ENCODE assay signal across 30 cellular contexts in the genomic region with DNA sequence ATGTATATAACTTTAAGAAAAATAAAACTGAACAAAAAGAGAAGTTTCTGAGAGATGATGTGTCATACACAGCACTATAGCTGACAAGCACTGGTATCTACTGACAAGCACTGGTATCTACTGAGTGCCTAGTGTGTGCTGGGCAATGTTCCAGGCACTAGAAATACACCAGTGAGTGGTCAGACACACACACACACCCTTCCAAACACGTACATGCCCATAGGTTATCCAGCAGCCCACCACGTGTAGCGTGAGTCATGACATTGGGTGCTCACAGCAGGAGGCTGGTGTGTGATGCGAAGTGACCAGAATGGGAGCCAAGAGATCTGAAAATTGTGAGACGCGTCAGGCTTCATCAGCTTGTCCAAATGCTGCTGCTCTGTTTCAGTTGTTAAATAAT. TPM values are rescaled to one million over a fixed set of nuclear protein-coding genes. Genes with fewer than 3 reads are reported as not detected.
DNase-seq lines count a peak whose midpoint lies in the region; ATAC-seq, FAIRE-seq and TF ChIP-seq lines count a peak whose summit lies in the region.
"Had no signal": no experiment of that assay in that cellular context is flagged by ENCODE, and none has a peak within 500 bp of the region (broad histone marks: within the 10 kb centered on the region; RNA-seq: fewer than 3 reads in every experiment).

No MANE protein-coding gene starts in this region.

- no peak for FAIRE-seq in A549 (lab: Jason Lieb, UNC)
- FAIRE-seq: D721Med had no signal

- CTCF ChIA-PET in A549 (lab: Yijun Ruan, JAX): interaction anchor here (1.2 kb wide), 1 partner anchor 56 kb away, joined by 3 read pairs; no protein-coding TSS in a partner anchor
- CTCF ChIA-PET in HEK293 (lab: Yijun Ruan, JAX): interaction anchor here (0.6 to 2.3 kb wide), 3 partner anchors 16 to 108 kb away, joined by 3 to 15 read pairs (median 3); no protein-coding TSS in a partner anchor

- TF ChIP-seq POLR2A in A549 (IDR thresholded peaks at IDR 0.05; ENCODE audit: low read length): no peak

- no peak for TF ChIP-seq CTCF in A549 (IDR thresholded peaks at IDR 0.05)
- no peak for TF ChIP-seq CTCF in HEK293 (tag by site-specific recombination; IDR thresholded peaks at IDR 0.05)
- no peak for TF ChIP-seq CTCF in fibroblast of pulmonary artery (IDR thresholded peaks at IDR 0.05; ENCODE audit: low read length, missing control alignments)
- TF ChIP-seq CTCF in GM13976 (IDR thresholded peaks at IDR 0.05; ENCODE audit: borderline replicate concordance, control extremely low read depth, extremely low read depth, insufficient read depth, missing control alignments): no peak

- H3K9me3 ChIP-seq in A549 (no peaks in the 10 kb centered on the region), HEK293 (ENCODE audit: control insufficient read depth, insufficient read depth, low read depth, low read length) (no peaks in the 10 kb centered on the region)
- H3K9me3 ChIP-seq: BLaER1 treated with 17β-estradiol and CSF1 and Interleukin-3, amounts not matched to agents 10 nM and 100 nM; heart right ventricle; testis; uterus had no signal

- H3K4me2 ChIP-seq in A549: peak overlapping the region; percentile 36
- H3K4me2 ChIP-seq: BLaER1 treated with 17β-estradiol and CSF1 and Interleukin-3, amounts not matched to agents 10 nM and 100 nM had no signal

- ATAC-seq in A549: peak; percentile 65 to 80
- ATAC-seq: activated naive CD4-positive, alpha-beta T cell treated with anti-CD3 and anti-CD28 coated beads, Interleukin-2, amount 50 U/mL, for 72 hours; activated T-helper 17 cell treated with anti-CD3 and anti-CD28 coated beads, Interleukin-2, amount 50 U/mL, for 72 hours; heart right ventricle; SK-N-SH treated with all-trans-retinoic acid at 6 μM for 48 hours had no signal

- no peak for TF ChIP-seq RAD21 in A549 (conservative IDR thresholded peaks at IDR 0.05 in 1 of 2, IDR thresholded peaks at IDR 0.05 in 1 of 2)

- peaks cover 8% of the 10 kb centered on the region; the same call in 2 of the 3 replicates for H3K4me1 ChIP-seq in A549
- no peaks in the 10 kb centered on the region for H3K4me1 ChIP-seq in HEK293 (ENCODE audit: control insufficient read depth, insufficient read depth, low read length)
- H3K4me1 ChIP-seq: BLaER1 treated with 17β-estradiol and CSF1 and Interleukin-3, amounts not matched to agents 10 nM and 100 nM; heart right ventricle; testis; uterus had no signal

- no peaks in the 10 kb centered on the region for H3K36me3 ChIP-seq in HEK293 (ENCODE audit: control insufficient read depth in 2 of 2, insufficient read depth in 1 of 2, low read length in 2 of 2)
- H3K36me3 ChIP-seq: BLaER1 treated with 17β-estradiol and CSF1 and Interleukin-3, amounts not matched to agents 10 nM and 100 nM; heart right ventricle; uterus; WERI-Rb-1 had no signal

- WGBS in A549 (ENCODE audit: missing lambda C conversion rate): 18% methylated on average over 6 of the region's 6 CpGs

- H3K4me3 ChIP-seq in A549 (no peak overlapping the region), HEK293 (ENCODE audit: low read depth, low read length) (no peak overlapping the region), fibroblast of pulmonary artery (replicated peaks; ENCODE audit: low read depth, low read length) (no peak overlapping the region)
- H3K4me3 ChIP-seq: BLaER1 treated with 17β-estradiol and CSF1 and Interleukin-3, amounts not matched to agents 10 nM and 100 nM; dorsolateral prefrontal cortex; heart right ventricle; testis; uterus had no signal

- in situ Hi-C loops in GM13976 (cut with MboI; ENCODE audit: low sequenced_read_pairs, unreplicated experiment): no loop called here

- POLR2A ChIA-PET in A549 (lab: Yijun Ruan, JAX) (no interaction called here), HEK293 (lab: Yijun Ruan, JAX) (no interaction called here)

- no peak overlapping the region for H3K27ac ChIP-seq in A549
- H3K27ac ChIP-seq in HEK293 (ENCODE audit: extremely low read depth, low read depth, low read length): no peak overlapping the region
- H3K27ac ChIP-seq: BLaER1 treated with 17β-estradiol and CSF1 and Interleukin-3, amounts not matched to agents 10 nM and 100 nM; dorsolateral prefrontal cortex; epithelial cell of prostate; heart right ventricle; RWPE1; testis; uterus; WERI-Rb-1 had no signal

- TF ChIP-seq EP300 in A549 (IDR thresholded peaks at IDR 0.05): no peak

- peak; percentile 19 to 31 for DNase-seq in A549 (ENCODE audit: low read depth in 1 of 2, low spot score in 1 of 2)
- DNase-seq in SW480 (ENCODE audit: low spot score): peak; percentile 12
- peak; percentile 7 for DNase-seq in fibroblast of pulmonary artery (ENCODE audit: low read depth)
- no peak for DNase-seq in DMS 273 treated with DMSO at 0.1 percent for 48 hours (lab: John Stamatoyannopoulos, UW)
- no peak for DNase-seq in GM13976 (ENCODE audit: low spot score)
- no peak for DNase-seq in NCI-H510A treated with DMSO at 0.1 percent for 48 hours (lab: John Stamatoyannopoulos, UW)
- no peak for DNase-seq in NAMALWA (ENCODE audit: low spot score)
- DNase-seq: activated CD4-positive, alpha-beta T cell treated with anti-CD3 and anti-CD28 coated beads, Interleukin-2, amount 10 ng/mL, durations not matched to agents 7 days and 5 days; aorta; dorsolateral prefrontal cortex; heart right ventricle; HFFc6; KG1; naive B cell; NCI-H1092 treated with DMSO at 0.1 percent for 48 hours; NCI-H1930; retina; stimulated activated CD4-positive, alpha-beta T cell treated with anti-CD3 and anti-CD28 coated beads, Interleukin-4, amount 100 ng/mL, for 4 hours; stimulated activated naive CD4-positive, alpha-beta T cell treated with Interleukin-2 at 50 U/mL for 16 hours; testis; uterus; WERI-Rb-1 had no signal

TF ChIP-seq in A549, 52 proteins besides CTCF, POLR2A, EP300 and RAD21:
- TF ChIP-seq EHF (CRISPR knock-in tag; IDR thresholded peaks at IDR 0.05): no peak
- TF ChIP-seq KDM5A (IDR thresholded peaks at IDR 0.05): no peak
- TF ChIP-seq ZSCAN20 (CRISPR knock-in tag; IDR thresholded peaks at IDR 0.05): no peak
- TF ChIP-seq, protein P1, sequence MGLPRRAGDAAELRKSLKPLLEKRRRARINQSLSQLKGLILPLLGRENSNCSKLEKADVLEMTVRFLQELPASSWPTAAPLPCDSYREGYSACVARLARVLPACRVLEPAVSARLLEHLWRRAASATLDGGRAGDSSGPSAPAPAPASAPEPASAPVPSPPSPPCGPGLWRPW (IDR thresholded peaks at IDR 0.05): no peak
- TF ChIP-seq, protein P2, sequence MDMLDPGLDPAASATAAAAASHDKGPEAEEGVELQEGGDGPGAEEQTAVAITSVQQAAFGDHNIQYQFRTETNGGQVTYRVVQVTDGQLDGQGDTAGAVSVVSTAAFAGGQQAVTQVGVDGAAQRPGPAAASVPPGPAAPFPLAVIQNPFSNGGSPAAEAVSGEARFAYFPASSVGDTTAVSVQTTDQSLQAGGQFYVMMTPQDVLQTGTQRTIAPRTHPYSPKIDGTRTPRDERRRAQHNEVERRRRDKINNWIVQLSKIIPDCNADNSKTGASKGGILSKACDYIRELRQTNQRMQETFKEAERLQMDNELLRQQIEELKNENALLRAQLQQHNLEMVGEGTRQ (IDR thresholded peaks at IDR 0.05): peak; percentile 44
- no peak for TF ChIP-seq ESRRA (IDR thresholded peaks at IDR 0.05; ENCODE audit: borderline replicate concordance, low read length)
- no peak for TF ChIP-seq EHMT2 (IDR thresholded peaks at IDR 0.05; ENCODE audit: low read depth)
- no peak for TF ChIP-seq FOSL2 (IDR thresholded peaks at IDR 0.05)
- TF ChIP-seq FOSL2 (CRISPR knock-in tag; IDR thresholded peaks at IDR 0.05): 0 out of 2 replicates have a peak, but pooled peaks have one; percentile 16
- TF ChIP-seq, protein P3, sequence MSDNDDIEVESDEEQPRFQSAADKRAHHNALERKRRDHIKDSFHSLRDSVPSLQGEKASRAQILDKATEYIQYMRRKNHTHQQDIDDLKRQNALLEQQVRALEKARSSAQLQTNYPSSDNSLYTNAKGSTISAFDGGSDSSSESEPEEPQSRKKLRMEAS (IDR thresholded peaks at IDR 0.05): 0 out of 2 replicates have a peak, but pooled peaks have one; percentile 25
- TF ChIP-seq CEBPB (IDR thresholded peaks at IDR 0.05): no peak
- no peak for TF ChIP-seq MYC (IDR thresholded peaks at IDR 0.05; ENCODE audit: borderline replicate concordance, low read length)

TF ChIP-seq in HEK293, 187 proteins besides CTCF, POLR2A, EP300 and RAD21 (continues in another document):
- TF ChIP-seq, protein P4, sequence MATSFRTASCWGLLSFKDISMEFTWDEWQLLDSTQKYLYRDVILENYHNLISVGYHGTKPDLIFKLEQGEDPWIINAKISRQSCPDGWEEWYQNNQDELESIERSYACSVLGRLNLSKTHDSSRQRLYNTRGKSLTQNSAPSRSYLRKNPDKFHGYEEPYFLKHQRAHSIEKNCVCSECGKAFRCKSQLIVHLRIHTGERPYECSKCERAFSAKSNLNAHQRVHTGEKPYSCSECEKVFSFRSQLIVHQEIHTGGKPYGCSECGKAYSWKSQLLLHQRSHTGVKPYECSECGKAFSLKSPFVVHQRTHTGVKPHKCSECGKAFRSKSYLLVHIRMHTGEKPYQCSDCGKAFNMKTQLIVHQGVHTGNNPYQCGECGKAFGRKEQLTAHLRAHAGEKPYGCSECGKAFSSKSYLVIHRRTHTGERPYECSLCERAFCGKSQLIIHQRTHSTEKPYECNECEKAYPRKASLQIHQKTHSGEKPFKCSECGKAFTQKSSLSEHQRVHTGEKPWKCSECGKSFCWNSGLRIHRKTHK (tag by site-specific recombination; IDR thresholded peaks at IDR 0.05): peak; percentile 41; the same call in 1 of the 2 replicates
- TF ChIP-seq, protein P5, sequence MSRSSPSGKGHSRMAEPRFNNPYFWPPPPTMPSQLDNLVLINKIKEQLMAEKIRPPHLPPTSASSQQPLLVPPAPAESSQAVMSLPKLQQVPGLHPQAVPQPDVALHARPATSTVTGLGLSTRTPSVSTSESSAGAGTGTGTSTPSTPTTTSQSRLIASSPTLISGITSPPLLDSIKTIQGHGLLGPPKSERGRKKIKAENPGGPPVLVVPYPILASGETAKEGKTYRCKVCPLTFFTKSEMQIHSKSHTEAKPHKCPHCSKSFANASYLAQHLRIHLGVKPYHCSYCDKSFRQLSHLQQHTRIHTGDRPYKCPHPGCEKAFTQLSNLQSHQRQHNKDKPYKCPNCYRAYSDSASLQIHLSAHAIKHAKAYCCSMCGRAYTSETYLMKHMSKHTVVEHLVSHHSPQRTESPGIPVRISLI (tag by site-specific recombination; IDR thresholded peaks at IDR 0.05): no peak

RNA-seq across cellular contexts. Expression of a gene that starts 12.2 kb away (rescaled TPM):
- polyA plus RNA-seq in A549 (2011; rRNA removed) (12.9 and 16.8 TPM in 2 replicates), A549 (2017; fragmentation: RNase III; extraction: RNeasy Plus Mini Kit Qiagen cat#74134 plus additional on column Dnase treatment) (5.1 to 5.8 TPM (median 5.5 TPM) in 3 replicates)
- polyA plus RNA-seq in A549 (2012; cell fraction: cytosol; rRNA removed): 3.8 and 4.7 TPM in 2 replicates
- 2.6 and 3.2 TPM in 2 replicates for polyA plus RNA-seq in A549 (2012; cell fraction: nucleus; rRNA removed)
- 12.4 and 15.3 TPM in 2 replicates for polyA minus RNA-seq in A549 (2011; rRNA and poly(A)+ RNA removed)

Comparison
In these comparisons a context has a peak if more than half of its experiments do, and no peak if none do; other contexts are left out.
1. DNase-seq: peak in A549 (2 of 2), SW480 (single experiment) and fibroblast of pulmonary artery (single experiment); none in DMS 273 treated with DMSO at 0.1 percent for 48 hours (single experiment), GM13976 (single experiment), NCI-H510A treated with DMSO at 0.1 percent for 48 hours (single experiment) and NAMALWA (single experiment).